ENCODE assay signal across 1 cellular context in genomic region chr11:11841605-11842425, GRCh38.
TF ChIP-seq lines count a peak whose summit lies in the region.

A gene with protein sequence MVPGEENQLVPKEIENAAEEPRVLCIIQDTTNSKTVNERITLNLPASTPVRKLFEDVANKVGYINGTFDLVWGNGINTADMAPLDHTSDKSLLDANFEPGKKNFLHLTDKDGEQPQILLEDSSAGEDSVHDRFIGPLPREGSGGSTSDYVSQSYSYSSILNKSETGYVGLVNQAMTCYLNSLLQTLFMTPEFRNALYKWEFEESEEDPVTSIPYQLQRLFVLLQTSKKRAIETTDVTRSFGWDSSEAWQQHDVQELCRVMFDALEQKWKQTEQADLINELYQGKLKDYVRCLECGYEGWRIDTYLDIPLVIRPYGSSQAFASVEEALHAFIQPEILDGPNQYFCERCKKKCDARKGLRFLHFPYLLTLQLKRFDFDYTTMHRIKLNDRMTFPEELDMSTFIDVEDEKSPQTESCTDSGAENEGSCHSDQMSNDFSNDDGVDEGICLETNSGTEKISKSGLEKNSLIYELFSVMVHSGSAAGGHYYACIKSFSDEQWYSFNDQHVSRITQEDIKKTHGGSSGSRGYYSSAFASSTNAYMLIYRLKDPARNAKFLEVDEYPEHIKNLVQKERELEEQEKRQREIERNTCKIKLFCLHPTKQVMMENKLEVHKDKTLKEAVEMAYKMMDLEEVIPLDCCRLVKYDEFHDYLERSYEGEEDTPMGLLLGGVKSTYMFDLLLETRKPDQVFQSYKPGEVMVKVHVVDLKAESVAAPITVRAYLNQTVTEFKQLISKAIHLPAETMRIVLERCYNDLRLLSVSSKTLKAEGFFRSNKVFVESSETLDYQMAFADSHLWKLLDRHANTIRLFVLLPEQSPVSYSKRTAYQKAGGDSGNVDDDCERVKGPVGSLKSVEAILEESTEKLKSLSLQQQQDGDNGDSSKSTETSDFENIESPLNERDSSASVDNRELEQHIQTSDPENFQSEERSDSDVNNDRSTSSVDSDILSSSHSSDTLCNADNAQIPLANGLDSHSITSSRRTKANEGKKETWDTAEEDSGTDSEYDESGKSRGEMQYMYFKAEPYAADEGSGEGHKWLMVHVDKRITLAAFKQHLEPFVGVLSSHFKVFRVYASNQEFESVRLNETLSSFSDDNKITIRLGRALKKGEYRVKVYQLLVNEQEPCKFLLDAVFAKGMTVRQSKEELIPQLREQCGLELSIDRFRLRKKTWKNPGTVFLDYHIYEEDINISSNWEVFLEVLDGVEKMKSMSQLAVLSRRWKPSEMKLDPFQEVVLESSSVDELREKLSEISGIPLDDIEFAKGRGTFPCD (N-terminal part only) (plus strand): TSS chr11:11841972. CDS start chr11:11842186, 214 bp downstream.

TF ChIP-seq in HepG2, 621 proteins besides CTCF, POLR2A, EP300 and RAD21 (continued from another document and continues in another):
- TF ChIP-seq, protein P1, sequence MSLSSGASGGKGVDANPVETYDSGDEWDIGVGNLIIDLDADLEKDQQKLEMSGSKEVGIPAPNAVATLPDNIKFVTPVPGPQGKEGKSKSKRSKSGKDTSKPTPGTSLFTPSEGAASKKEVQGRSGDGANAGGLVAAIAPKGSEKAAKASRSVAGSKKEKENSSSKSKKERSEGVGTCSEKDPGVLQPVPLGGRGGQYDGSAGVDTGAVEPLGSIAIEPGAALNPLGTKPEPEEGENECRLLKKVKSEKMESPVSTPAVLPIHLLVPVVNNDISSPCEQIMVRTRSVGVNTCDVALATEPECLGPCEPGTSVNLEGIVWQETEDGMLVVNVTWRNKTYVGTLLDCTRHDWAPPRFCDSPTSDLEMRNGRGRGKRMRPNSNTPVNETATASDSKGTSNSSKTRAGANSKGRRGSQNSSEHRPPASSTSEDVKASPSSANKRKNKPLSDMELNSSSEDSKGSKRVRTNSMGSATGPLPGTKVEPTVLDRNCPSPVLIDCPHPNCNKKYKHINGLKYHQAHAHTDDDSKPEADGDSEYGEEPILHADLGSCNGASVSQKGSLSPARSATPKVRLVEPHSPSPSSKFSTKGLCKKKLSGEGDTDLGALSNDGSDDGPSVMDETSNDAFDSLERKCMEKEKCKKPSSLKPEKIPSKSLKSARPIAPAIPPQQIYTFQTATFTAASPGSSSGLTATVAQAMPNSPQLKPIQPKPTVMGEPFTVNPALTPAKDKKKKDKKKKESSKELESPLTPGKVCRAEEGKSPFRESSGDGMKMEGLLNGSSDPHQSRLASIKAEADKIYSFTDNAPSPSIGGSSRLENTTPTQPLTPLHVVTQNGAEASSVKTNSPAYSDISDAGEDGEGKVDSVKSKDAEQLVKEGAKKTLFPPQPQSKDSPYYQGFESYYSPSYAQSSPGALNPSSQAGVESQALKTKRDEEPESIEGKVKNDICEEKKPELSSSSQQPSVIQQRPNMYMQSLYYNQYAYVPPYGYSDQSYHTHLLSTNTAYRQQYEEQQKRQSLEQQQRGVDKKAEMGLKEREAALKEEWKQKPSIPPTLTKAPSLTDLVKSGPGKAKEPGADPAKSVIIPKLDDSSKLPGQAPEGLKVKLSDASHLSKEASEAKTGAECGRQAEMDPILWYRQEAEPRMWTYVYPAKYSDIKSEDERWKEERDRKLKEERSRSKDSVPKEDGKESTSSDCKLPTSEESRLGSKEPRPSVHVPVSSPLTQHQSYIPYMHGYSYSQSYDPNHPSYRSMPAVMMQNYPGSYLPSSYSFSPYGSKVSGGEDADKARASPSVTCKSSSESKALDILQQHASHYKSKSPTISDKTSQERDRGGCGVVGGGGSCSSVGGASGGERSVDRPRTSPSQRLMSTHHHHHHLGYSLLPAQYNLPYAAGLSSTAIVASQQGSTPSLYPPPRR (CRISPR knock-in tag; IDR thresholded peaks at IDR 0.05; ENCODE audit: borderline replicate concordance) = no peak
- TF ChIP-seq ZBTB2 (CRISPR knock-in tag; IDR thresholded peaks at IDR 0.05; ENCODE audit: low read depth) = no peak; the same call in 1 of the 2 replicates
- TF ChIP-seq, protein P2, sequence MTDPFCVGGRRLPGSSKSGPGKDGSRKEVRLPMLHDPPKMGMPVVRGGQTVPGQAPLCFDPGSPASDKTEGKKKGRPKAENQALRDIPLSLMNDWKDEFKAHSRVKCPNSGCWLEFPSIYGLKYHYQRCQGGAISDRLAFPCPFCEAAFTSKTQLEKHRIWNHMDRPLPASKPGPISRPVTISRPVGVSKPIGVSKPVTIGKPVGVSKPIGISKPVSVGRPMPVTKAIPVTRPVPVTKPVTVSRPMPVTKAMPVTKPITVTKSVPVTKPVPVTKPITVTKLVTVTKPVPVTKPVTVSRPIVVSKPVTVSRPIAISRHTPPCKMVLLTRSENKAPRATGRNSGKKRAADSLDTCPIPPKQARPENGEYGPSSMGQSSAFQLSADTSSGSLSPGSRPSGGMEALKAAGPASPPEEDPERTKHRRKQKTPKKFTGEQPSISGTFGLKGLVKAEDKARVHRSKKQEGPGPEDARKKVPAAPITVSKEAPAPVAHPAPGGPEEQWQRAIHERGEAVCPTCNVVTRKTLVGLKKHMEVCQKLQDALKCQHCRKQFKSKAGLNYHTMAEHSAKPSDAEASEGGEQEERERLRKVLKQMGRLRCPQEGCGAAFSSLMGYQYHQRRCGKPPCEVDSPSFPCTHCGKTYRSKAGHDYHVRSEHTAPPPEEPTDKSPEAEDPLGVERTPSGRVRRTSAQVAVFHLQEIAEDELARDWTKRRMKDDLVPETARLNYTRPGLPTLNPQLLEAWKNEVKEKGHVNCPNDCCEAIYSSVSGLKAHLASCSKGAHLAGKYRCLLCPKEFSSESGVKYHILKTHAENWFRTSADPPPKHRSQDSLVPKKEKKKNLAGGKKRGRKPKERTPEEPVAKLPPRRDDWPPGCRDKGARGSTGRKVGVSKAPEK (CRISPR knock-in tag; IDR thresholded peaks at IDR 0.05; ENCODE audit: borderline replicate concordance) = 0 out of 2 replicates have a peak, but pooled peaks have one; percentile 31
- TF ChIP-seq TFDP1 (CRISPR knock-in tag; IDR thresholded peaks at IDR 0.05; ENCODE audit: borderline replicate concordance) = no peak
- TF ChIP-seq, protein P3, sequence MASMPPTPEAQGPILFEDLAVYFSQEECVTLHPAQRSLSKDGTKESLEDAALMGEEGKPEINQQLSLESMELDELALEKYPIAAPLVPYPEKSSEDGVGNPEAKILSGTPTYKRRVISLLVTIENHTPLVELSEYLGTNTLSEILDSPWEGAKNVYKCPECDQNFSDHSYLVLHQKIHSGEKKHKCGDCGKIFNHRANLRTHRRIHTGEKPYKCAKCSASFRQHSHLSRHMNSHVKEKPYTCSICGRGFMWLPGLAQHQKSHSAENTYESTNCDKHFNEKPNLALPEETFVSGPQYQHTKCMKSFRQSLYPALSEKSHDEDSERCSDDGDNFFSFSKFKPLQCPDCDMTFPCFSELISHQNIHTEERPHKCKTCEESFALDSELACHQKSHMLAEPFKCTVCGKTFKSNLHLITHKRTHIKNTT (CRISPR knock-in tag; IDR thresholded peaks at IDR 0.05) = no peak
- peak; percentile 49; the same call in 1 of the 2 replicates for TF ChIP-seq AHR (CRISPR knock-in tag; IDR thresholded peaks at IDR 0.05)
- no peak for TF ChIP-seq ZNF251 (CRISPR knock-in tag; IDR thresholded peaks at IDR 0.05)
- TF ChIP-seq NCOA2 (CRISPR knock-in tag; IDR thresholded peaks at IDR 0.05) = peak; percentile 51; the same call in 1 of the 2 replicates
- no peak for TF ChIP-seq TOPORS (CRISPR knock-in tag; IDR thresholded peaks at IDR 0.05)
- TF ChIP-seq SP4 (CRISPR knock-in tag; IDR thresholded peaks at IDR 0.05) = peak; percentile 69
- TF ChIP-seq ZSCAN21 (CRISPR knock-in tag; IDR thresholded peaks at IDR 0.05; ENCODE audit: borderline replicate concordance) = peak; percentile 78
- no peak for TF ChIP-seq USF2 (IDR thresholded peaks at IDR 0.05; ENCODE audit: low read depth, low read length)
- TF ChIP-seq USF2 (CRISPR knock-in tag; IDR thresholded peaks at IDR 0.05; ENCODE audit: borderline replicate concordance) = peak; percentile 28; the same call in 1 of the 2 replicates
- TF ChIP-seq ZFP82 (CRISPR knock-in tag; IDR thresholded peaks at IDR 0.05; ENCODE audit: borderline replicate concordance) = 0 out of 2 replicates have a peak, but pooled peaks have one; percentile 16
- peak; percentile 68 for TF ChIP-seq DMAP1 (CRISPR knock-in tag; IDR thresholded peaks at IDR 0.05)
- TF ChIP-seq ZNF160 (CRISPR knock-in tag; IDR thresholded peaks at IDR 0.05) = peak; percentile 47; the same call in 1 of the 2 replicates
- peak; percentile 79; the same call in 1 of the 2 replicates for TF ChIP-seq ZNF660 (CRISPR knock-in tag; IDR thresholded peaks at IDR 0.05; ENCODE audit: borderline replicate concordance, low read depth)
- no peak for TF ChIP-seq NR3C1 (CRISPR knock-in tag; IDR thresholded peaks at IDR 0.05)
- TF ChIP-seq RBM22 (optimal IDR thresholded peaks at IDR 0.05; ENCODE audit: low read length) = no peak
- no peak for TF ChIP-seq BHLHE40 (IDR thresholded peaks at IDR 0.05; ENCODE audit: low read length)
- TF ChIP-seq, protein P4, sequence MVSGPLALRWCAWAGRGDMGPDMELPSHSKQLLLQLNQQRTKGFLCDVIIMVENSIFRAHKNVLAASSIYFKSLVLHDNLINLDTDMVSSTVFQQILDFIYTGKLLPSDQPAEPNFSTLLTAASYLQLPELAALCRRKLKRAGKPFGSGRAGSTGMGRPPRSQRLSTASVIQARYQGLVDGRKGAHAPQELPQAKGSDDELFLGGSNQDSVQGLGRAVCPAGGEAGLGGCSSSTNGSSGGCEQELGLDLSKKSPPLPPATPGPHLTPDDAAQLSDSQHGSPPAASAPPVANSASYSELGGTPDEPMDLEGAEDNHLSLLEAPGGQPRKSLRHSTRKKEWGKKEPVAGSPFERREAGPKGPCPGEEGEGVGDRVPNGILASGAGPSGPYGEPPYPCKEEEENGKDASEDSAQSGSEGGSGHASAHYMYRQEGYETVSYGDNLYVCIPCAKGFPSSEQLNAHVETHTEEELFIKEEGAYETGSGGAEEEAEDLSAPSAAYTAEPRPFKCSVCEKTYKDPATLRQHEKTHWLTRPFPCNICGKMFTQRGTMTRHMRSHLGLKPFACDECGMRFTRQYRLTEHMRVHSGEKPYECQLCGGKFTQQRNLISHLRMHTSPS (CRISPR knock-in tag; IDR thresholded peaks at IDR 0.05; ENCODE audit: low read depth) = no peak
- peak; percentile 100 for TF ChIP-seq UBTF (CRISPR knock-in tag; IDR thresholded peaks at IDR 0.05)
- peak; percentile 91 for TF ChIP-seq ASH2L (IDR thresholded peaks at IDR 0.05; ENCODE audit: insufficient read length, low read depth, low read length)
- TF ChIP-seq PAF1 (CRISPR knock-in tag; IDR thresholded peaks at IDR 0.05) = no peak
- TF ChIP-seq CBX2 (IDR thresholded peaks at IDR 0.05; ENCODE audit: low read depth, low read length) = no peak
- no peak for TF ChIP-seq CBX2 (CRISPR knock-in tag; IDR thresholded peaks at IDR 0.05; ENCODE audit: low read depth)
- TF ChIP-seq, protein P5, sequence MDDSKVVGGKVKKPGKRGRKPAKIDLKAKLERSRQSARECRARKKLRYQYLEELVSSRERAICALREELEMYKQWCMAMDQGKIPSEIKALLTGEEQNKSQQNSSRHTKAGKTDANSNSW (CRISPR knock-in tag; IDR thresholded peaks at IDR 0.05; ENCODE audit: borderline replicate concordance) = no peak
